In the genomic region with DNA sequence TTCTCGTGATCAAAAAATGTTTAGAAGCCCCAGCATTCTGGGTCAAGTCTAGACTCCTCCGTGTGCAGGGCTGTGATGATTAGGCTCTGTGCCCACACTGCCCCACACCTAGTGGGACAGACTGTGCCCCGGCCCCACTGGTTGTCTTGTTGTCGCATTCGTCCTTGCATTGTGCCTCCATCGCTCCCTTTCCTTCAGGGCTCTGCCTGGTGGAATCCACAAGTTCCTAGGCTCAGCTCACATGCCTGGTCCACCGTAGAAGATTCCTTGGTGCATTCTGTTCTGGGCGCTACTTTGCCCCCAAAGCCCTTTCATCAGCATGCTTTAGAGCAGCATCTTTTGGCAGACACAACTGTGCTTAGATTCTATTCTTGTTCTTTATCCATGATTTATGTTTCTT, we compare ENCODE assay signal across 14 cellular contexts.
"Had no signal": no experiment of that assay in that cellular context is flagged by ENCODE, and none has a peak within 500 bp of the region (broad histone marks: within the 10 kb centered on the region; RNA-seq: fewer than 3 reads in every experiment).

No MANE protein-coding gene starts in this region.

- DNase-seq: activated CD4-positive, alpha-beta T cell treated with anti-CD3 and anti-CD28 coated beads, Interleukin-2, amount 50 U/mL, for 1 hour; activated gamma-delta T cell; activated T-cell treated with anti-CD3 and anti-CD28 coated beads, Interleukin-2, amount 50 U/mL, for 72 hours; effector memory CD8-positive, alpha-beta T cell; hippocampal formation; left cardiac atrium; mesendoderm; nephron progenitor cell; occipital lobe; stimulated activated naive CD4-positive, alpha-beta T cell had no signal

- H3K4me3 ChIP-seq: tibial nerve had no signal

- H3K36me3 ChIP-seq: tibial nerve had no signal

- H3K27me3 ChIP-seq: tibial nerve had no signal

- H3K4me3 Mint-ChIP-seq: activated naive CD4-positive, alpha-beta T cell treated with anti-CD3 and anti-CD28 coated beads, Interleukin-2, amount 50 U/mL, for 24 hours; activated T-cell treated with anti-CD3 and anti-CD28 coated beads, Interleukin-2, amount 50 U/mL, for 72 hours; effector memory CD8-positive, alpha-beta T cell; nephron progenitor cell; T-helper 1 cell treated with Interleukin-12 subunit alpha and Interleukin-12 subunit beta and Interleukin-4 antibody, amounts not matched to agents 30 μg/mL and 1 μg/mL, for 36 hours had no signal

- H3K9me3 ChIP-seq: tibial nerve had no signal

- H3K4me1 ChIP-seq: tibial nerve had no signal

- H3K9me3 Mint-ChIP-seq: activated naive CD4-positive, alpha-beta T cell treated with anti-CD3 and anti-CD28 coated beads, Interleukin-2, amount 50 U/mL, for 24 hours; activated T-cell treated with anti-CD3 and anti-CD28 coated beads, Interleukin-2, amount 50 U/mL, for 72 hours; effector memory CD8-positive, alpha-beta T cell; T-helper 1 cell treated with Interleukin-12 subunit alpha and Interleukin-12 subunit beta and Interleukin-4 antibody, amounts not matched to agents 30 μg/mL and 1 μg/mL, for 36 hours had no signal

- H3K27ac Mint-ChIP-seq: activated naive CD4-positive, alpha-beta T cell treated with anti-CD3 and anti-CD28 coated beads, Interleukin-2, amount 50 U/mL, for 24 hours; activated T-cell treated with anti-CD3 and anti-CD28 coated beads, Interleukin-2, amount 50 U/mL, for 72 hours; effector memory CD8-positive, alpha-beta T cell; nephron progenitor cell; T-helper 1 cell treated with Interleukin-12 subunit alpha and Interleukin-12 subunit beta and Interleukin-4 antibody, amounts not matched to agents 30 μg/mL and 1 μg/mL, for 36 hours had no signal

- ATAC-seq: activated CD4-positive, CD25-positive, alpha-beta regulatory T cell treated with anti-CD3 and anti-CD28 coated beads, Interleukin-2, amount 50 U/mL, for 24 hours; activated T-cell treated with anti-CD3 and anti-CD28 coated beads, Interleukin-2, amount 50 U/mL, for 72 hours; effector memory CD8-positive, alpha-beta T cell had no signal
